ENCODE assay signal across 20 cellular contexts in genomic region chr10:90417056-90417455, GRCh38.
DNase-seq lines count a peak whose midpoint lies in the region; ATAC-seq and TF ChIP-seq lines count a peak whose summit lies in the region.
"Had no signal": no experiment of that assay in that cellular context is flagged by ENCODE, and none has a peak within 500 bp of the region (broad histone marks: within the 10 kb centered on the region; RNA-seq: fewer than 3 reads in every experiment).

No MANE protein-coding gene starts in this region.

- ATAC-seq in HG03175 (IDR thresholded peaks at IDR 0.05; ENCODE audit: unreplicated experiment) (no peak), HG02759 (IDR thresholded peaks at IDR 0.05; ENCODE audit: unreplicated experiment) (no peak)
- ATAC-seq: T-cell, WTC11 had no signal

- no peak for TF ChIP-seq CTCF in epithelial cell of esophagus (IDR thresholded peaks at IDR 0.05; ENCODE audit: insufficient read depth, low read depth, low read length, missing control alignments)

- peak; percentile 80 for DNase-seq in EH (ENCODE audit: low read depth)
- DNase-seq in NCI-H460 (ENCODE audit: extremely low read depth, low read depth) = peak; percentile 7
- DNase-seq in epithelial cell of esophagus (ENCODE audit: low read depth) = peak; percentile 89
- peak; percentile 67 for DNase-seq in kidney glomerular epithelial cell (lab: John Stamatoyannopoulos, UW)
- no peak for DNase-seq in NCI-H2081 (lab: John Stamatoyannopoulos, UW)
- no peak for DNase-seq in middle frontal gyrus (ENCODE audit: extremely low spot score, low spot score)
- DNase-seq: activated CD8-positive, alpha-beta memory T cell treated with anti-CD3 and anti-CD28 coated beads for 24 hours; activated effector memory CD4-positive, alpha-beta T cell treated with Interleukin-2 at 50 U/mL for 16 hours; DMS79; KG1; NCI-H146; NCI-H524; Peyer's patch; stimulated activated naive CD4-positive, alpha-beta T cell; T-cell had no signal

- H3K4me3 ChIP-seq in epithelial cell of esophagus (ENCODE audit: low read length) = no peak overlapping the region
- H3K4me3 ChIP-seq: BLaER1 treated with 17β-estradiol and CSF1 and Interleukin-3, amounts not matched to agents 10 nM and 100 nM; Peyer's patch; skin epidermis had no signal

Comparison
In these comparisons a context has a peak if more than half of its experiments do, and no peak if none do; other contexts are left out.
1. DNase-seq: peak in EH (single experiment), NCI-H460 (single experiment), epithelial cell of esophagus (single experiment) and kidney glomerular epithelial cell (single experiment); none in NCI-H2081 (0 of 2) and middle frontal gyrus (single experiment).